In genomic region chr9:3997492-3997891, GRCh38 we compare ENCODE assay signal across 25 cellular contexts.
"Had no signal": no experiment of that assay in that cellular context is flagged by ENCODE, and none has a peak within 500 bp of the region (broad histone marks: within the 10 kb centered on the region; RNA-seq: fewer than 3 reads in every experiment).

No MANE protein-coding gene starts in this region.

- H3K27me3 ChIP-seq: adrenal gland, body of pancreas, colonic mucosa had no signal

- H3K36me3 ChIP-seq: adrenal gland, colonic mucosa had no signal

- H3K4me1 ChIP-seq: adrenal gland, body of pancreas, colonic mucosa had no signal

- H3K27ac ChIP-seq: adrenal gland, body of pancreas, colonic mucosa had no signal

- H3K4me3 ChIP-seq: adrenal gland, body of pancreas, colonic mucosa had no signal

- FAIRE-seq: frontal cortex had no signal

- ATAC-seq: activated CD4-positive, alpha-beta T cell treated with anti-CD3 and anti-CD28 coated beads for 36 hours; activated CD8-positive, alpha-beta memory T cell treated with anti-CD3 and anti-CD28 coated beads, Interleukin-2, amount 10 ng/mL, durations not matched to agents 7 days and 5 days; activated CD8-positive, alpha-beta T cell treated with anti-CD3 and anti-CD28 coated beads, Interleukin-2, amount 10 ng/mL, durations not matched to agents 7 days and 5 days; activated naive CD8-positive, alpha-beta T cell treated with anti-CD3 and anti-CD28 coated beads, Interleukin-2, amount 50 U/mL, for 24 hours; body of pancreas; esophagus mucosa had no signal

- H3K9me3 ChIP-seq: colonic mucosa had no signal

- DNase-seq: activated CD4-positive, alpha-beta memory T cell treated with anti-CD3 and anti-CD28 coated beads for 36 hours; activated CD4-positive, alpha-beta T cell treated with anti-CD3 and anti-CD28 coated beads for 36 hours; activated CD4-positive, CD25-positive, alpha-beta regulatory T cell; activated CD4-positive, CD25-positive, alpha-beta regulatory T cell treated with anti-CD3 and anti-CD28 coated beads, Interleukin-2, amount 50 U/mL, for 72 hours; activated CD8-positive, alpha-beta memory T cell treated with anti-CD3 and anti-CD28 coated beads, Interleukin-2, amount 10 ng/mL, durations not matched to agents 7 days and 5 days; activated CD8-positive, alpha-beta memory T cell treated with anti-CD3 and anti-CD28 coated beads, Interleukin-2, amount 50 U/mL, for 4 hours; activated CD8-positive, alpha-beta T cell treated with anti-CD3 and anti-CD28 coated beads, Interleukin-2, amount 10 ng/mL, durations not matched to agents 7 days and 5 days; activated effector memory CD4-positive, alpha-beta T cell treated with anti-CD3 and anti-CD28 coated beads, Interleukin-2, amount 50 U/mL, for 16 hours; activated naive CD4-positive, alpha-beta T cell treated with anti-CD3 and anti-CD28 coated beads for 36 hours; activated naive CD8-positive, alpha-beta T cell treated with anti-CD3 and anti-CD28 coated beads for 36 hours; activated naive CD8-positive, alpha-beta T cell treated with anti-CD3 and anti-CD28 coated beads, Interleukin-2, amount 50 U/mL, for 24 hours; activated T-cell treated with anti-CD3 and anti-CD28 coated beads, Interleukin-2, amount 50 U/mL, for 1 hour; activated T-cell treated with anti-CD3 and anti-CD28 coated beads, Interleukin-2, amount 50 U/mL, for 48 hours; adrenal gland; amygdala; aorta; body of pancreas; caudate nucleus; colonic mucosa; effector CD8-positive, alpha-beta T cell; foreskin fibroblast; head of caudate nucleus; T-helper 2 cell had no signal
